Comparison of ENCODE assay signal across 13 cellular contexts in the genomic region with DNA sequence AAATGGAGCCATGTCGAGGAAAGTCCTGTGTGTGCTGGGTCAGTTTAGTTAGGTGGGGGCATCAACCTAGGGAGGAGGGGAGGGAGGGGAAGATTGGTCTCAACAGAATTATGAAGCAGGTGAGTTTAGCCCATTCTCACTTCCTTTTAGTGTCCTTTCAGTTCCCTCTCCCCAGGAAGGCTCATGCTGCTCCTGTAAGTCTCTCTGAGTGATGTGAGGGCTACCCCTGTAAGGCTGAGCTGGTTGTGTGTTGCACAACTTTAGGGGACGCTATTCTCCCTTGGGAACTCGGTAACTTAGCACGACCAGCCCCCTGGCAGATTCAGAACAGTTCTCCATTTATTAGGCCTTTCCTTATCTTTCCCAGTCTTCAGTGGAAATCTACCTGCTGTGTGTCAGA. TPM values are rescaled to one million over a fixed set of nuclear protein-coding genes. Genes with fewer than 3 reads are reported as not detected.
DNase-seq lines count a peak whose midpoint lies in the region; ATAC-seq, FAIRE-seq and TF ChIP-seq lines count a peak whose summit lies in the region.
"Had no signal": no experiment of that assay in that cellular context is flagged by ENCODE, and none has a peak within 500 bp of the region (broad histone marks: within the 10 kb centered on the region; RNA-seq: fewer than 3 reads in every experiment).

No MANE protein-coding gene starts in this region.

- ATAC-seq in GM19452 (IDR thresholded peaks at IDR 0.05; ENCODE audit: unreplicated experiment) (peak; percentile 91), HG02885 (IDR thresholded peaks at IDR 0.05; ENCODE audit: poor library complexity, unreplicated experiment) (peak; percentile 99), HG03575 (IDR thresholded peaks at IDR 0.05; ENCODE audit: extremely low read depth, insufficient number of reproducible peaks, low FRiP score, unreplicated experiment) (peak; percentile 92)

- intact Hi-C loops in dorsolateral prefrontal cortex (cut with DNase I), result no loop called here

- peaks cover 0 to 2% (median 0%) of the 10 kb centered on the region in 45 donors for H3K27me3 ChIP-seq in dorsolateral prefrontal cortex

- TF ChIP-seq CTCF in dorsolateral prefrontal cortex (IDR thresholded peaks at IDR 0.05 in 54 of 56, conservative IDR thresholded peaks at IDR 0.05 in 2 of 56; ENCODE audit: low read depth in 1 of 56, partially characterized antibody in 56 of 56), result no peak

- FAIRE-seq in GM12892 (lab: Jason Lieb, UNC), result peak; percentile 95

- H3K27ac ChIP-seq in dorsolateral prefrontal cortex, result no peak overlapping the region

- TF ChIP-seq POLR2A in GM12892 (IDR thresholded peaks at IDR 0.05; ENCODE audit: low read depth, low read length), result no peak

- H3K4me3 ChIP-seq in dorsolateral prefrontal cortex, result no peak overlapping the region

- DNase-seq in GM12892 (ENCODE audit: insufficient read length), result peak; percentile 36
- no peak for DNase-seq in NCI-H2227 treated with DMSO at 0.1 percent for 48 hours (lab: John Stamatoyannopoulos, UW)
- no peak for DNase-seq in midbrain (lab: John Stamatoyannopoulos, UW)
- no peak for DNase-seq in cerebellar nuclear complex (lab: John Stamatoyannopoulos, UW)
- DNase-seq in dorsolateral prefrontal cortex, result no peak
- DNase-seq: aorta, substantia nigra, SW 1271 had no signal

RNA-seq across cellular contexts. Expression of gene IL5RA, which starts 21.2 kb away (rescaled TPM):
- 0.25 TPM for polyA plus RNA-seq in GM12892 (2012; ENCODE audit: missing spikeins)
- total RNA-seq in dorsolateral prefrontal cortex, result 1 to 10 TPM in 1 of 120 experiments, under 1 TPM in 30, not detected in 89; 0.07 to 1.6 (median 0.26) TPM
- total RNA-seq: epithelial cell of proximal tubule, NCI-H460 had no signal
- polyA plus RNA-seq: aorta had no signal

RNA-seq across cellular contexts. Expression of gene TRNT1, which starts 37.7 kb away (rescaled TPM):
- 27.8 TPM for polyA plus RNA-seq in GM12892 (2012; ENCODE audit: missing spikeins)
- total RNA-seq in dorsolateral prefrontal cortex, result 10 to 100 TPM; 16.2 to 39.4 (median 26.2) TPM
